ENCODE assay signal across 8 cellular contexts in the genomic region with DNA sequence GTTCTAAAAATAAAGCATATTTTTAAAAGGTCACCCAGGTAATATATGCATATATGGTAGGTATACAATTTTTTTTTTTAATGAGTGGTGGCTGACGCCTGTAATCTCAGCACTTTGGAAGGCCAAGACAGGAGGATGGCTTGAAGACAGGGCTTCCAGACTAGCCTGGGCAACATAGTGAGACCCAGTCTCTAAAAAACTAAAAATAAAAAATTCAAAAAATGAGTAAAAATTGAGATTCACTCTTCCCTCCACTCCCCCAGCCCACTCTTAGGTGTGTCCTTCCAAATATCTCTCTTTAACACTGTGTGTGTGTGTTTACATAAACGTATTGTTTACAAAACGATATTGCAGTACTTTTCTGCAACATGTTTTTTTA. TPM values are rescaled to one million over a fixed set of nuclear protein-coding genes. Genes with fewer than 3 reads are reported as not detected.
DNase-seq lines count a peak whose midpoint lies in the region; ATAC-seq, FAIRE-seq and TF ChIP-seq lines count a peak whose summit lies in the region.

No MANE protein-coding gene starts in this region.

- H3K27me3 Mint-ChIP-seq in activated naive CD4-positive, alpha-beta T cell treated with anti-CD3 and anti-CD28 coated beads, Interleukin-2, amount 50 U/mL, for 24 hours: no peaks in the 10 kb centered on the region
- peaks cover 3% of the 10 kb centered on the region for H3K27me3 Mint-ChIP-seq in astrocyte (ENCODE audit: low read depth, unreplicated experiment)

- TF ChIP-seq CTCF in astrocyte (IDR thresholded peaks at IDR 0.05; ENCODE audit: insufficient read depth, low read depth, low read length) (no peak), upper lobe of right lung (IDR thresholded peaks at IDR 0.05) (no peak)

- H3K9me3 ChIP-seq in astrocyte (ENCODE audit: insufficient read depth, low read depth, low read length): no peaks in the 10 kb centered on the region
- H3K9me3 ChIP-seq in mucosa of rectum (ENCODE audit: control insufficient read depth in 2 of 2, low read length in 2 of 2): no peaks in the 10 kb centered on the region
- H3K9me3 ChIP-seq in upper lobe of right lung: no peaks in the 10 kb centered on the region

- H3K36me3 ChIP-seq in astrocyte (ENCODE audit: insufficient read depth, low read length) (no peaks in the 10 kb centered on the region), mucosa of rectum (ENCODE audit: control insufficient read depth in 2 of 2, insufficient read depth in 2 of 2, low read length in 2 of 2) (peaks cover 0 to 2% of the 10 kb centered on the region in 2 donors), upper lobe of right lung (no peaks in the 10 kb centered on the region)

- H3K27ac Mint-ChIP-seq in activated naive CD4-positive, alpha-beta T cell treated with anti-CD3 and anti-CD28 coated beads, Interleukin-2, amount 50 U/mL, for 24 hours: peak overlapping the region; percentile 96
- H3K27ac Mint-ChIP-seq in astrocyte (ENCODE audit: unreplicated experiment): peak overlapping the region; percentile 59

- no peak for DNase-seq in activated naive CD4-positive, alpha-beta T cell treated with Interleukin-2 at 50 U/mL for 16 hours
- DNase-seq in astrocyte (ENCODE audit: low read depth) (no peak), upper lobe of right lung (no peak), NCI-H1694 (lab: John Stamatoyannopoulos, UW) (no peak)
- no peak for DNase-seq in NK-92 treated with Interleukin-12 subunit alpha and Interleukin-12 subunit beta, amount 100 ng/mL, for 24 hours (lab: John Stamatoyannopoulos, UW)
- DNase-seq in activated CD4-positive, CD25-positive, alpha-beta regulatory T cell treated with anti-CD3 and anti-CD28 coated beads, Interleukin-2, amount 50 U/mL, for 72 hours: no peak

- H3K27ac ChIP-seq in astrocyte (ENCODE audit: low read depth, low read length) (peak overlapping the region; percentile 95), mucosa of rectum (ENCODE audit: low read depth in 2 of 2, low read length in 2 of 2) (peak overlapping the region; percentile 96 to 98), upper lobe of right lung (peak overlapping the region; percentile 96)

- no peaks in the 10 kb centered on the region for H3K9me3 Mint-ChIP-seq in activated naive CD4-positive, alpha-beta T cell treated with anti-CD3 and anti-CD28 coated beads, Interleukin-2, amount 50 U/mL, for 24 hours
- peaks cover 2% of the 10 kb centered on the region for H3K9me3 Mint-ChIP-seq in astrocyte (ENCODE audit: unreplicated experiment)

- no peaks in the 10 kb centered on the region for H3K27me3 ChIP-seq in astrocyte (ENCODE audit: insufficient read depth, low read length)
- H3K27me3 ChIP-seq in mucosa of rectum (ENCODE audit: control insufficient read depth in 2 of 2, insufficient read depth in 2 of 2, low read length in 2 of 2): no peaks in the 10 kb centered on the region
- no peaks in the 10 kb centered on the region for H3K27me3 ChIP-seq in upper lobe of right lung

- H3K9ac ChIP-seq in astrocyte (ENCODE audit: low read length): peak overlapping the region; percentile 89
- peak overlapping the region; percentile 99 for H3K9ac ChIP-seq in mucosa of rectum (ENCODE audit: low read depth in 1 of 2, low read length in 2 of 2)

- no peak overlapping the region for H2AFZ ChIP-seq in astrocyte (ENCODE audit: low read depth, low read length)

- peaks cover 49% of the 10 kb centered on the region for H3K4me1 Mint-ChIP-seq in activated naive CD4-positive, alpha-beta T cell treated with anti-CD3 and anti-CD28 coated beads, Interleukin-2, amount 50 U/mL, for 24 hours
- H3K4me1 Mint-ChIP-seq in astrocyte (ENCODE audit: low read depth, unreplicated experiment): peaks cover 31% of the 10 kb centered on the region

- peaks cover 34% of the 10 kb centered on the region for H4K20me1 ChIP-seq in astrocyte (ENCODE audit: insufficient read depth, low read length)

- FAIRE-seq in astrocyte (lab: Jason Lieb, UNC): no peak

- H3K79me2 ChIP-seq in astrocyte (ENCODE audit: insufficient read depth, low read length): peaks cover 54% of the 10 kb centered on the region

- peak overlapping the region; percentile 99 for H3K4me2 ChIP-seq in astrocyte (ENCODE audit: low read length)

- intact Hi-C loops in upper lobe of right lung (cut with DNase I): loop anchor here (10.0 kb wide), 1 partner anchor 51 kb away; no protein-coding TSS in a partner anchor

- H3K4me1 ChIP-seq in astrocyte (ENCODE audit: insufficient read depth, low read length): peaks cover 41% of the 10 kb centered on the region
- H3K4me1 ChIP-seq in mucosa of rectum (ENCODE audit: control insufficient read depth in 2 of 2, insufficient read depth in 2 of 2, low read length in 2 of 2): peaks cover 42 to 58% of the 10 kb centered on the region in 2 donors
- H3K4me1 ChIP-seq in upper lobe of right lung: peaks cover 49% of the 10 kb centered on the region

- H3K4me3 ChIP-seq in astrocyte (ENCODE audit: insufficient read depth, low read depth, low read length) (peak overlapping the region; percentile 79), mucosa of rectum (ENCODE audit: low read length in 2 of 2) (peak overlapping the region; percentile 79 to 93), upper lobe of right lung (peak overlapping the region; percentile 80)

- H3K4me3 Mint-ChIP-seq in activated naive CD4-positive, alpha-beta T cell treated with anti-CD3 and anti-CD28 coated beads, Interleukin-2, amount 50 U/mL, for 24 hours: peak overlapping the region; percentile 96
- H3K4me3 Mint-ChIP-seq in astrocyte (ENCODE audit: unreplicated experiment): peak overlapping the region; percentile 80

- peaks cover 3% of the 10 kb centered on the region for H3K36me3 Mint-ChIP-seq in activated naive CD4-positive, alpha-beta T cell treated with anti-CD3 and anti-CD28 coated beads, Interleukin-2, amount 50 U/mL, for 24 hours
- peaks cover 2% of the 10 kb centered on the region for H3K36me3 Mint-ChIP-seq in astrocyte (ENCODE audit: low read depth, unreplicated experiment)

- no peak for ATAC-seq in upper lobe of right lung

RNA-seq across cellular contexts. Expression of gene ANXA11, which starts 0.9 kb away (rescaled TPM):
- total RNA-seq in astrocyte (102 and 122 TPM in 2 replicates), upper lobe of right lung (287 TPM)
